8 cellular contexts compared by ENCODE assay signal in genomic region chr5:134132372-134133212, GRCh38. TPM values are rescaled to one million over a fixed set of nuclear protein-coding genes. Genes with fewer than 3 reads are reported as not detected.
A peak's percentile ranks its signal among the peaks of the same experiment; 100 is the strongest.
DNase-seq lines count a peak whose midpoint lies in the region; ATAC-seq lines count a peak whose summit lies in the region.

No MANE protein-coding gene starts in this region.

- peaks cover 42% of the 10 kb centered on the region for H3K4me1 Mint-ChIP-seq in memory B cell

- peaks cover 18% of the 10 kb centered on the region for H3K36me3 Mint-ChIP-seq in memory B cell

- no peaks in the 10 kb centered on the region for H3K9me3 Mint-ChIP-seq in memory B cell

- DNase-seq in activated CD8-positive, alpha-beta memory T cell treated with anti-CD3 and anti-CD28 coated beads for 4 hours (ENCODE audit: low read depth in 2 of 2): peak; percentile 60 to 66
- DNase-seq in memory B cell (ENCODE audit: low spot score in 2 of 2) (peak; percentile 56 to 77), HuH-7 (ENCODE audit: low spot score) (no peak), anterior cingulate cortex (lab: John Stamatoyannopoulos, UW) (no peak), HT-29 (ENCODE audit: low spot score) (no peak), AG08396 (ENCODE audit: low spot score) (no peak)

- H3K4me3 Mint-ChIP-seq in memory B cell: peak overlapping the region; percentile 51

- H3K27ac Mint-ChIP-seq in memory B cell: peak overlapping the region; percentile 98

- ATAC-seq in GM18520 (IDR thresholded peaks at IDR 0.05; ENCODE audit: unreplicated experiment): peak; percentile 61
- ATAC-seq in HG03039 (IDR thresholded peaks at IDR 0.05; ENCODE audit: unreplicated experiment): peak; percentile 45
- ATAC-seq in memory B cell (ENCODE audit: low read depth): peak; percentile 93

- H3K27me3 Mint-ChIP-seq in memory B cell: no peaks in the 10 kb centered on the region

RNA-seq across cellular contexts. Expression of gene TCF7, which starts 18.1 kb away (rescaled TPM):
- 23.8 and 28.5 TPM in 2 replicates for total RNA-seq in HT-29 (2014; rRNA removed; shearing (Covaris generic))

RNA-seq across cellular contexts. Expression of gene SKP1, which starts 44.2 kb away (rescaled TPM):
- total RNA-seq in HT-29 (2014; rRNA removed; shearing (Covaris generic)): 82.2 and 87.7 TPM in 2 replicates

Comparison
In these comparisons a context has a peak if more than half of its experiments do, and no peak if none do; other contexts are left out.
1. DNase-seq: peak in activated CD8-positive, alpha-beta memory T cell treated with anti-CD3 and anti-CD28 coated beads for 4 hours (2 of 2) and memory B cell (2 of 2); none in HuH-7 (single experiment), anterior cingulate cortex (0 of 58), HT-29 (single experiment) and AG08396 (single experiment).
2. Peak in every context shown above with its lines, with median percentiles within 50 percentile points of each other: ATAC-seq.